8 cellular contexts compared by ENCODE assay signal in genomic region chr20:41133709-41134361, GRCh38.
DNase-seq lines count a peak whose midpoint lies in the region; ATAC-seq lines count a peak whose summit lies in the region.

No MANE protein-coding gene starts in this region.

- DNase-seq in activated effector memory CD4-positive, alpha-beta T cell treated with Interleukin-2 at 50 U/mL for 16 hours: peak; percentile 27
- peak; percentile 50 to 82 for DNase-seq in stimulated activated CD4-positive, alpha-beta T cell treated with anti-CD3 and anti-CD28 coated beads, Interleukin-4, amount 100 ng/mL, for 4 hours
- DNase-seq in retina (no peak), NCI-H2081 treated with DMSO at 0.1 percent for 48 hours (lab: John Stamatoyannopoulos, UW) (no peak), COR-L47 (lab: John Stamatoyannopoulos, UW) (no peak), SIG-M5 treated with dmso at 0.1 percent for 504 hours (lab: John Stamatoyannopoulos, UW; ENCODE audit: unreplicated experiment) (no peak)

- ATAC-seq in GM19395 (IDR thresholded peaks at IDR 0.05; ENCODE audit: unreplicated experiment): peak; percentile 28
- ATAC-seq in HG03558 (IDR thresholded peaks at IDR 0.05; ENCODE audit: extremely low read depth, unreplicated experiment): peak; percentile 37

Comparison
In these comparisons a context has a peak if more than half of its experiments do, and no peak if none do; other contexts are left out.
1. DNase-seq: peak in activated effector memory CD4-positive, alpha-beta T cell treated with Interleukin-2 at 50 U/mL for 16 hours (single experiment) and stimulated activated CD4-positive, alpha-beta T cell treated with anti-CD3 and anti-CD28 coated beads, Interleukin-4, amount 100 ng/mL, for 4 hours (2 of 2); none in retina (single experiment), NCI-H2081 treated with DMSO at 0.1 percent for 48 hours (single experiment), COR-L47 (single experiment) and SIG-M5 treated with dmso at 0.1 percent for 504 hours (single experiment).